28 cellular contexts compared by ENCODE assay signal in genomic region chr11:26037716-26038115, GRCh38.
DNase-seq lines count a peak whose midpoint lies in the region; ATAC-seq and TF ChIP-seq lines count a peak whose summit lies in the region.
"Had no signal": no experiment of that assay in that cellular context is flagged by ENCODE, and none has a peak within 500 bp of the region (broad histone marks: within the 10 kb centered on the region; RNA-seq: fewer than 3 reads in every experiment).

No MANE protein-coding gene starts in this region.

- ATAC-seq in GM19351 (IDR thresholded peaks at IDR 0.05; ENCODE audit: unreplicated experiment) = peak; percentile 55
- ATAC-seq in HG02588 (IDR thresholded peaks at IDR 0.05; ENCODE audit: unreplicated experiment) = peak; percentile 45
- peak; percentile 65 for ATAC-seq in HG03159 (IDR thresholded peaks at IDR 0.05; ENCODE audit: unreplicated experiment)
- ATAC-seq: naive thymus-derived CD4-positive, alpha-beta T cell; psoas muscle; stimulated activated naive CD8-positive, alpha-beta T cell treated with anti-CD3 and anti-CD28 coated beads, Interleukin-15, Interleukin-2, amounts not matched to agents 100 U/mL and 50 U/mL, for 24 hours had no signal

- H3K4me3 ChIP-seq in GM12865 (ENCODE audit: low read depth, low read length) = no peak overlapping the region
- H3K4me3 ChIP-seq: breast epithelium, psoas muscle, sigmoid colon, thoracic aorta, vagina had no signal

- no peak for TF ChIP-seq CTCF in GM12865 (IDR thresholded peaks at IDR 0.05; ENCODE audit: insufficient read depth, low read depth, low read length, missing control alignments)

- DNase-seq in GM12865 (ENCODE audit: low read depth) = peak; percentile 39
- no peak for DNase-seq in LoVo (ENCODE audit: low spot score)
- DNase-seq in cortex of kidney (lab: John Stamatoyannopoulos, UW) = no peak
- DNase-seq in stimulated activated naive CD4-positive, alpha-beta T cell (lab: John Stamatoyannopoulos, UW) = no peak
- DNase-seq in activated CD4-positive, alpha-beta T cell treated with anti-CD3 and anti-CD28 coated beads for 1 hour = no peak
- DNase-seq: activated CD4-positive, alpha-beta T cell treated with anti-CD3 and anti-CD28 coated beads, Interleukin-2, amount 50 U/mL, for 48 hours; activated CD8-positive, alpha-beta memory T cell treated with anti-CD3 and anti-CD28 coated beads, Interleukin-2, amount 50 U/mL, for 48 hours; activated naive CD4-positive, alpha-beta T cell treated with anti-CD3 and anti-CD28 coated beads, Interleukin-2, amount 10 ng/mL, durations not matched to agents 7 days and 5 days; amygdala; DND-41; effector memory CD4-positive, alpha-beta T cell; kidney; midbrain; naive thymus-derived CD4-positive, alpha-beta T cell; NCI-H1092 treated with DMSO at 0.1 percent for 48 hours; occipital lobe; psoas muscle; RPMI8226; sigmoid colon; stimulated activated CD4-positive, alpha-beta T cell treated with anti-CD3 and anti-CD28 coated beads, Interleukin-15, amount 100 ng/mL, for 24 hours; stimulated activated naive CD8-positive, alpha-beta T cell treated with anti-CD3 and anti-CD28 coated beads, Interleukin-15, Interleukin-2, amounts not matched to agents 100 U/mL and 50 U/mL, for 24 hours; T-helper 1 cell had no signal
